ENCODE assay signal across 13 cellular contexts in genomic region chr5:125093776-125094175, GRCh38.
DNase-seq lines count a peak whose midpoint lies in the region; ATAC-seq and TF ChIP-seq lines count a peak whose summit lies in the region.
"Had no signal": no experiment of that assay in that cellular context is flagged by ENCODE, and none has a peak within 500 bp of the region (broad histone marks: within the 10 kb centered on the region; RNA-seq: fewer than 3 reads in every experiment).

No MANE protein-coding gene starts in this region.

- TF ChIP-seq CTCF in SK-N-SH (IDR thresholded peaks at IDR 0.05) (no peak), neural progenitor cell (IDR thresholded peaks at IDR 0.05) (no peak), tibial nerve (IDR thresholded peaks at IDR 0.05) (no peak)

- H3K27me3 ChIP-seq in SK-N-SH (ENCODE audit: insufficient read depth): no peaks in the 10 kb centered on the region
- no peaks in the 10 kb centered on the region for H3K27me3 ChIP-seq in neural progenitor cell
- no peaks in the 10 kb centered on the region for H3K27me3 ChIP-seq in tibial nerve
- H3K27me3 ChIP-seq: suprapubic skin had no signal

- H3K27ac ChIP-seq in SK-N-SH (ENCODE audit: low read depth in 2 of 2, low read length in 1 of 2) (peak overlapping the region in 1 of 2 experiments; percentile 75; a peak in 2 of 4 replicates), neural progenitor cell (no peak overlapping the region), tibial nerve (no peak overlapping the region)
- H3K27ac ChIP-seq: KMS-11, parathyroid adenoma, suprapubic skin had no signal

- H3F3A ChIP-seq in SK-N-SH (replicated peaks; ENCODE audit: insufficient read depth) (peaks cover 5% of the 10 kb centered on the region), neural progenitor cell (ENCODE audit: low read depth) (no peaks in the 10 kb centered on the region)

- 15% methylated on average over 3 of the region's 3 CpGs for WGBS in SK-N-SH (ENCODE audit: low lambda C conversion rate)
- WGBS in tibial nerve, 2 donors: 44 to 54% methylated on average over 3 of the region's 3 CpGs

- H3K79me2 ChIP-seq in SK-N-SH (ENCODE audit: insufficient read depth) (no peaks in the 10 kb centered on the region), neural progenitor cell (ENCODE audit: low read depth) (no peaks in the 10 kb centered on the region)
- H3K79me2 ChIP-seq: parathyroid adenoma had no signal

- no peaks in the 10 kb centered on the region for H3K4me1 ChIP-seq in SK-N-SH (ENCODE audit: control insufficient read depth in 1 of 2, insufficient read depth in 2 of 2, low read depth in 1 of 2, low read length in 1 of 2)
- no peaks in the 10 kb centered on the region for H3K4me1 ChIP-seq in neural progenitor cell
- no peaks in the 10 kb centered on the region for H3K4me1 ChIP-seq in tibial nerve
- H3K4me1 ChIP-seq: parathyroid adenoma, suprapubic skin had no signal

- POLR2A ChIA-PET in SK-N-SH (lab: Yijun Ruan, JAX): no interaction called here

- DNase-seq in GM04504 (ENCODE audit: low read depth): peak; percentile 50
- DNase-seq in SK-N-SH: no peak
- peak; percentile 47 for DNase-seq in fibroblast of peridontal ligament (ENCODE audit: extremely low read depth)
- DNase-seq in pons (ENCODE audit: low spot score): peak; percentile 4
- no peak for DNase-seq in neural progenitor cell (ENCODE audit: low spot score)
- DNase-seq in tibial nerve (ENCODE audit: low spot score in 2 of 2): no peak
- no peak for DNase-seq in GM19240 (ENCODE audit: insufficient read length, low spot score)
- DNase-seq: activated CD4-positive, alpha-beta T cell treated with anti-CD3 and anti-CD28 coated beads, Interleukin-2, amount 50 U/mL, for 4 hours had no signal

- peak in 1 of 2 experiments; percentile 76; a peak in 2 of 4 replicates for TF ChIP-seq EP300 in SK-N-SH (IDR thresholded peaks at IDR 0.05; ENCODE audit: borderline replicate concordance in 1 of 2, low read depth in 1 of 2, low read length in 1 of 2)
- no peak for TF ChIP-seq EP300 in tibial nerve (IDR thresholded peaks at IDR 0.05)

- H4K20me1 ChIP-seq in SK-N-SH (ENCODE audit: insufficient read depth) (no peaks in the 10 kb centered on the region), neural progenitor cell (ENCODE audit: low read depth) (no peaks in the 10 kb centered on the region)

- H3K36me3 Mint-ChIP-seq in neural progenitor cell: peaks cover 11% of the 10 kb centered on the region
- H3K36me3 Mint-ChIP-seq: activated naive CD8-positive, alpha-beta T cell had no signal

- CTCF ChIA-PET in SK-N-SH (lab: Yijun Ruan, JAX): no interaction called here

- no peak for TF ChIP-seq POLR2A in tibial nerve (IDR thresholded peaks at IDR 0.05)

- H3K36me3 ChIP-seq in SK-N-SH (replicated peaks in 1 of 2; ENCODE audit: control insufficient read depth in 1 of 2, insufficient read depth in 2 of 2, low read length in 1 of 2) (no peaks in the 10 kb centered on the region), neural progenitor cell (no peaks in the 10 kb centered on the region), tibial nerve (no peaks in the 10 kb centered on the region)
- H3K36me3 ChIP-seq: suprapubic skin had no signal

- H3K27ac Mint-ChIP-seq in neural progenitor cell: no peak overlapping the region
- H3K27ac Mint-ChIP-seq: activated naive CD8-positive, alpha-beta T cell had no signal

- H2AFZ ChIP-seq in SK-N-SH (ENCODE audit: low read depth) (peak overlapping the region; percentile 16; the same call in 1 of the 2 replicates), neural progenitor cell (replicated peaks) (no peak overlapping the region)
- H2AFZ ChIP-seq: parathyroid adenoma had no signal

- peaks cover 6% of the 10 kb centered on the region; the same call in 1 of the 2 replicates for H3K9me3 ChIP-seq in SK-N-SH
- H3K9me3 ChIP-seq in neural progenitor cell (ENCODE audit: low read depth): no peaks in the 10 kb centered on the region
- peaks cover 0 to 11% (median 0%) of the 10 kb centered on the region in 4 donors for H3K9me3 ChIP-seq in tibial nerve
- H3K9me3 ChIP-seq: suprapubic skin had no signal

- no peaks in the 10 kb centered on the region for H3K9me2 ChIP-seq in SK-N-SH

- H3K4me3 Mint-ChIP-seq in neural progenitor cell: no peak overlapping the region
- H3K4me3 Mint-ChIP-seq: activated naive CD8-positive, alpha-beta T cell had no signal

- H3K9me3 Mint-ChIP-seq in neural progenitor cell: peaks cover 35% of the 10 kb centered on the region

- H3K4me3 ChIP-seq in SK-N-SH (ENCODE audit: low read depth in 2 of 2, low read length in 1 of 2) (no peak overlapping the region), neural progenitor cell (no peak overlapping the region), tibial nerve (no peak overlapping the region)
- H3K4me3 ChIP-seq: suprapubic skin had no signal

- H3K27me3 Mint-ChIP-seq in neural progenitor cell (ENCODE audit: insufficient read depth, low read depth): peaks cover 5% of the 10 kb centered on the region
- H3K27me3 Mint-ChIP-seq: activated naive CD8-positive, alpha-beta T cell had no signal

- H3K4me2 ChIP-seq in SK-N-SH (no peak overlapping the region), neural progenitor cell (no peak overlapping the region)
- H3K4me2 ChIP-seq: KMS-11 had no signal

- no peak for ATAC-seq in HG02642 (IDR thresholded peaks at IDR 0.05; ENCODE audit: poor library complexity, unreplicated experiment)

- H3K9ac ChIP-seq in SK-N-SH: 0 out of 2 replicates have a peak overlapping the region, but pooled peaks have one; percentile 22
- no peak overlapping the region for H3K9ac ChIP-seq in neural progenitor cell
- H3K9ac ChIP-seq: KMS-11, parathyroid adenoma had no signal

- H3K4me1 Mint-ChIP-seq in neural progenitor cell: no peaks in the 10 kb centered on the region

- no peak for TF ChIP-seq RAD21 in SK-N-SH (IDR thresholded peaks at IDR 0.05; ENCODE audit: low read length)

TF ChIP-seq in SK-N-SH, 30 proteins besides CTCF, POLR2A, EP300 and RAD21:
- TF ChIP-seq RCOR1 (IDR thresholded peaks at IDR 0.05; ENCODE audit: low read length) (no peak), GABPA (IDR thresholded peaks at IDR 0.05; ENCODE audit: low read depth) (no peak), MAX (IDR thresholded peaks at IDR 0.05; ENCODE audit: low read depth) (peak; percentile 52; the same call in 1 of the 2 replicates), TCF12 (IDR thresholded peaks at IDR 0.05) (peak; percentile 70), GATA2 (CRISPR knock-in tag; IDR thresholded peaks at IDR 0.05) (no peak), JUND (IDR thresholded peaks at IDR 0.05) (peak; percentile 84), FOXM1 (IDR thresholded peaks at IDR 0.05; ENCODE audit: low read depth) (no peak), ZBTB33 (IDR thresholded peaks at IDR 0.05; ENCODE audit: borderline replicate concordance, low read depth) (no peak), NFIC (IDR thresholded peaks at IDR 0.05; ENCODE audit: borderline replicate concordance) (peak; percentile 31; the same call in 1 of the 2 replicates), PBX3 (IDR thresholded peaks at IDR 0.05) (peak; percentile 49; the same call in 1 of the 2 replicates), TEAD4 (IDR thresholded peaks at IDR 0.05; ENCODE audit: borderline replicate concordance, insufficient read depth) (peak; percentile 62; the same call in 1 of the 2 replicates), FOSL2 (IDR thresholded peaks at IDR 0.05; ENCODE audit: borderline replicate concordance, low read depth) (peak; percentile 84), MEF2A (IDR thresholded peaks at IDR 0.05; ENCODE audit: borderline replicate concordance, low read depth) (no peak), USF1 (IDR thresholded peaks at IDR 0.05; ENCODE audit: borderline replicate concordance, low read depth) (no peak), YY1 (IDR thresholded peaks at IDR 0.05; ENCODE audit: low read depth) (0 out of 2 replicates have a peak, but pooled peaks have one; percentile 40), RXRA (IDR thresholded peaks at IDR 0.05; ENCODE audit: borderline replicate concordance, low read depth) (peak; percentile 33; the same call in 1 of the 2 replicates)

Comparison
In these comparisons a context has a peak if more than half of its experiments do, and no peak if none do; other contexts are left out.
1. DNase-seq: peak in GM04504 (single experiment), fibroblast of peridontal ligament (single experiment) and pons (single experiment); none in SK-N-SH (single experiment), neural progenitor cell (single experiment), tibial nerve (0 of 2) and GM19240 (single experiment).